Comparison of ENCODE assay signal across 8 cellular contexts in the genomic region with DNA sequence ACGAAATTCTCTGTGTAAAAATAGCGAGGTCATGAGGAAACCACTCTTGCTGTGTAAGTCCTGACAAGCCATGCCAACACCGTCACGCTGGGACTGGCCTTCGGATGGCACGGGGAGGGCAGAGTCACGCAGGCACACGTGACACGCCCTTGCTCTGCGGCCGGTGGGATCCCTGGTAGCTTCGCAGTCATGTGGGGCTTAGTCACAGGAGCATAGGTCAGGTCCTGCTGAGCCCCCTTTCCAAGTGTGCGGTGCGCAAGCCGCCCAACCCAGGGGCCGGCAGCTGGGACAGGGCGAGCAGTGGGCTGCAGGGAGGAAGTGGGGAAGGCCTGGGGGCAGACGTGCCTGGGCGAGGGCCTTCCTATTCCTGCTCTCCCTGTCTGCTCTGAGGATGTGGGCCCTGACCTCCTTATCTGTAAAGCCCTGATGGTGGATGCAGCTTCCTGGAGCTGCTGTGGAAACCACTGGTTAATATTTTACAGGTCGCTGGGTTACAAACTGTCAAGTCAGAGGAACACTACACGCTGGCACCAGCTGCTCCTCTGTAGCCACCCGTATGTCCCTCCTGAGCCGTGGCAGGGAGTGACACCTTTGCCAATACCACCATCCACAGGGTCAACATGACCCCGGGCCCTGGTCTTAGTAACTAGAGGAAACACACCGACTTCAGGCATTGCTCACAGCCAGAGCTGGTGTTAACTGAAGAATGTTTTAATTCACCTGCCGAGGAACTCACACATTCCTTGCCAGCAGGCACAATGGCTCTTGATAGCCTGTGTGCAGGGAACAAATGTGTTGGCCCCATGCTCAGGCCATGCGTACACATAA. TPM values are rescaled to one million over a fixed set of nuclear protein-coding genes. Genes with fewer than 3 reads are reported as not detected.
A peak's percentile ranks its signal among the peaks of the same experiment; 100 is the strongest.
DNase-seq lines count a peak whose midpoint lies in the region; ATAC-seq and TF ChIP-seq lines count a peak whose summit lies in the region.

No MANE protein-coding gene starts in this region.

- no peak overlapping the region for H3K9ac ChIP-seq in neural cell (ENCODE audit: low read length)

- ATAC-seq in HG03354 (IDR thresholded peaks at IDR 0.05; ENCODE audit: poor library complexity, severe bottlenecking, unreplicated experiment): peak; percentile 97

- H3K27ac ChIP-seq in AG04450 (ENCODE audit: low read depth, low read length) (peak overlapping the region; percentile 83), esophagus (ENCODE audit: low read depth in 2 of 2, low read length in 1 of 2) (peak overlapping the region; percentile 86 to 95), neural cell (ENCODE audit: low read length) (no peak overlapping the region), OCI-LY7 (ENCODE audit: low read depth, low read length, poor library complexity, severe bottlenecking) (no peak overlapping the region)

- no peak for TF ChIP-seq RAD21 in neural cell (conservative IDR thresholded peaks at IDR 0.05)

- peak; percentile 37 for TF ChIP-seq POLR2A in GM18951 (IDR thresholded peaks at IDR 0.05; ENCODE audit: extremely low read depth, insufficient read depth, insufficient read length)

- peaks cover 3% of the 10 kb centered on the region; the same call in 1 of the 2 replicates for H3K9me3 ChIP-seq in AG04450 (ENCODE audit: control insufficient read depth, insufficient read depth, low read length)
- H3K9me3 ChIP-seq in esophagus (ENCODE audit: control insufficient read depth in 2 of 2, insufficient read depth in 1 of 2, low read depth in 1 of 2, low read length in 1 of 2): no peaks in the 10 kb centered on the region
- H3K9me3 ChIP-seq in neural cell (ENCODE audit: low read length): no peaks in the 10 kb centered on the region
- no peaks in the 10 kb centered on the region for H3K9me3 ChIP-seq in OCI-LY7 (ENCODE audit: low read length)

- no peaks in the 10 kb centered on the region for H3K27me3 ChIP-seq in AG04450 (ENCODE audit: control insufficient read depth, insufficient read depth, low read length)
- no peaks in the 10 kb centered on the region for H3K27me3 ChIP-seq in esophagus (ENCODE audit: control insufficient read depth in 1 of 2, insufficient read depth in 2 of 2, low read length in 2 of 2)
- no peaks in the 10 kb centered on the region for H3K27me3 ChIP-seq in neural cell (ENCODE audit: insufficient read depth, low read depth, low read length)

- DNase-seq in AG04450 (ENCODE audit: low read depth, low spot score): peak; percentile 54
- DNase-seq in UCSD-AML1 (lab: John Stamatoyannopoulos, UW; ENCODE audit: unreplicated experiment): peak; percentile 94
- no peak for DNase-seq in OCI-LY7 (ENCODE audit: low spot score)
- DNase-seq in GM13977 (ENCODE audit: low spot score): no peak

- 30 to 32% methylated on average over 27 of the region's 27 CpGs for WGBS in esophagus, 2 donors

- no peak for TF ChIP-seq CTCF in AG04450 (IDR thresholded peaks at IDR 0.05; ENCODE audit: low read depth, low read length)
- TF ChIP-seq CTCF in neural cell (IDR thresholded peaks at IDR 0.05; ENCODE audit: poor library complexity, severe bottlenecking): no peak
- TF ChIP-seq CTCF in OCI-LY7 (conservative IDR thresholded peaks at IDR 0.05; ENCODE audit: low read length): no peak
- TF ChIP-seq CTCF in GM13977 (IDR thresholded peaks at IDR 0.05; ENCODE audit: extremely low read depth, insufficient read depth, missing control alignments): no peak

- CTCF ChIA-PET in AG04450 (lab: Charles Lee) (interaction anchor here (0.7 to 1.0 kb wide), 3 partner anchors 8 to 97 kb away, joined by 3 to 6 read pairs (median 4); no protein-coding TSS in a partner anchor), OCI-LY7 (lab: Charles Lee; ENCODE audit: unreplicated experiment) (no interaction called here)

- H2AFZ ChIP-seq in neural cell (ENCODE audit: low read depth, low read length) (no peak overlapping the region), OCI-LY7 (ENCODE audit: low read length) (no peak overlapping the region)

- no peaks in the 10 kb centered on the region for H3K9me2 ChIP-seq in neural cell (ENCODE audit: insufficient read depth, low read length)
- no peaks in the 10 kb centered on the region for H3K9me2 ChIP-seq in OCI-LY7 (ENCODE audit: insufficient read depth, low read length)

- no peak for TF ChIP-seq EP300 in neural cell (conservative IDR thresholded peaks at IDR 0.05; ENCODE audit: poor library complexity, severe bottlenecking)

- H3K79me2 ChIP-seq in neural cell (replicated peaks; ENCODE audit: insufficient read depth, low read length): no peaks in the 10 kb centered on the region
- no peaks in the 10 kb centered on the region for H3K79me2 ChIP-seq in OCI-LY7 (ENCODE audit: insufficient read depth, low read depth, low read length)

- POLR2A ChIA-PET in AG04450 (lab: Yijun Ruan, JAX) (interaction anchor here (0.8 to 1.6 kb wide), 2 partner anchors 23 to 77 kb away, joined by 3 read pairs; no protein-coding TSS in a partner anchor), OCI-LY7 (lab: Charles Lee) (no interaction called here)

- H3K4me1 ChIP-seq in esophagus (ENCODE audit: control insufficient read depth in 2 of 2, insufficient read depth in 2 of 2, low read length in 1 of 2) (peaks cover 11 to 25% of the 10 kb centered on the region in 2 donors), OCI-LY7 (ENCODE audit: insufficient read depth, low read length, poor library complexity, severe bottlenecking) (peaks cover 4% of the 10 kb centered on the region)

- H3K36me3 ChIP-seq in esophagus (ENCODE audit: control insufficient read depth in 2 of 2, insufficient read depth in 2 of 2, low read length in 1 of 2) (peaks cover 0 to 7% of the 10 kb centered on the region in 2 donors), neural cell (ENCODE audit: insufficient read depth, low read length) (no peaks in the 10 kb centered on the region), OCI-LY7 (ENCODE audit: insufficient read depth, low read length) (peaks cover 15% of the 10 kb centered on the region)

- no TSS peak for BruUV-seq in OCI-LY7 (replicated peaks; lab: Mats Ljungman, UMichigan)

- H4K20me1 ChIP-seq in neural cell (ENCODE audit: insufficient read depth) (no peaks in the 10 kb centered on the region), OCI-LY7 (ENCODE audit: insufficient read depth, low read length) (no peaks in the 10 kb centered on the region)

- no peaks in the 10 kb centered on the region for H3F3A ChIP-seq in neural cell (ENCODE audit: insufficient read depth, low read length, poor library complexity, severe bottlenecking)

- in situ Hi-C loops in GM18951 (cut with MboI; ENCODE audit: low sequenced_read_pairs, unreplicated experiment): no loop called here
- in situ Hi-C loops in GM13977 (cut with MboI; ENCODE audit: low pct_unique_long_range_greater_than_20kb, low sequenced_read_pairs, unreplicated experiment): no loop called here

- intact Hi-C loops in OCI-LY7 (cut with micrococcal nuclease; ENCODE audit: unreplicated experiment): no loop called here

- H3K4me3 ChIP-seq in AG04450 (ENCODE audit: low read depth, low read length) (no peak overlapping the region), esophagus (ENCODE audit: low read depth in 1 of 2, low read length in 2 of 2) (peak overlapping the region in 1 of 2 donors; percentile 12), neural cell (ENCODE audit: low read length) (peak overlapping the region; percentile 8), OCI-LY7 (ENCODE audit: low read depth, low read length, poor library complexity, severe bottlenecking) (no peak overlapping the region)

- H3K4me2 ChIP-seq in neural cell (ENCODE audit: low read length) (no peak overlapping the region), OCI-LY7 (ENCODE audit: low read length) (no peak overlapping the region)

TF ChIP-seq in neural cell, 6 proteins besides CTCF, POLR2A, EP300 and RAD21:
- TF ChIP-seq MXI1 (conservative IDR thresholded peaks at IDR 0.05; ENCODE audit: poor library complexity, severe bottlenecking): peak; percentile 12
- TF ChIP-seq, protein P1, sequence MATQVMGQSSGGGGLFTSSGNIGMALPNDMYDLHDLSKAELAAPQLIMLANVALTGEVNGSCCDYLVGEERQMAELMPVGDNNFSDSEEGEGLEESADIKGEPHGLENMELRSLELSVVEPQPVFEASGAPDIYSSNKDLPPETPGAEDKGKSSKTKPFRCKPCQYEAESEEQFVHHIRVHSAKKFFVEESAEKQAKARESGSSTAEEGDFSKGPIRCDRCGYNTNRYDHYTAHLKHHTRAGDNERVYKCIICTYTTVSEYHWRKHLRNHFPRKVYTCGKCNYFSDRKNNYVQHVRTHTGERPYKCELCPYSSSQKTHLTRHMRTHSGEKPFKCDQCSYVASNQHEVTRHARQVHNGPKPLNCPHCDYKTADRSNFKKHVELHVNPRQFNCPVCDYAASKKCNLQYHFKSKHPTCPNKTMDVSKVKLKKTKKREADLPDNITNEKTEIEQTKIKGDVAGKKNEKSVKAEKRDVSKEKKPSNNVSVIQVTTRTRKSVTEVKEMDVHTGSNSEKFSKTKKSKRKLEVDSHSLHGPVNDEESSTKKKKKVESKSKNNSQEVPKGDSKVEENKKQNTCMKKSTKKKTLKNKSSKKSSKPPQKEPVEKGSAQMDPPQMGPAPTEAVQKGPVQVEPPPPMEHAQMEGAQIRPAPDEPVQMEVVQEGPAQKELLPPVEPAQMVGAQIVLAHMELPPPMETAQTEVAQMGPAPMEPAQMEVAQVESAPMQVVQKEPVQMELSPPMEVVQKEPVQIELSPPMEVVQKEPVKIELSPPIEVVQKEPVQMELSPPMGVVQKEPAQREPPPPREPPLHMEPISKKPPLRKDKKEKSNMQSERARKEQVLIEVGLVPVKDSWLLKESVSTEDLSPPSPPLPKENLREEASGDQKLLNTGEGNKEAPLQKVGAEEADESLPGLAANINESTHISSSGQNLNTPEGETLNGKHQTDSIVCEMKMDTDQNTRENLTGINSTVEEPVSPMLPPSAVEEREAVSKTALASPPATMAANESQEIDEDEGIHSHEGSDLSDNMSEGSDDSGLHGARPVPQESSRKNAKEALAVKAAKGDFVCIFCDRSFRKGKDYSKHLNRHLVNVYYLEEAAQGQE (IDR thresholded peaks at IDR 0.05; ENCODE audit: borderline replicate concordance): no peak

RNA-seq across cellular contexts. Expression of a gene that starts 17.8 kb away (rescaled TPM):
- 4.7 and 5.3 TPM in 2 replicates for polyA plus RNA-seq in AG04450 (2011; rRNA removed)
- 5.9 and 10.9 TPM in 2 replicates for polyA minus RNA-seq in AG04450 (2011; rRNA and poly(A)+ RNA removed)
- 10 to 100 TPM in 1 of 2 donors, 1 to 10 TPM in 1; 9.7 to 10.8 TPM for polyA plus RNA-seq in esophagus
- 1.6 and 3.3 TPM in 2 replicates for polyA plus RNA-seq in neural cell
- 4.6 and 6.8 TPM in 2 replicates for polyA minus RNA-seq in neural cell
- total RNA-seq in OCI-LY7 (2014; rRNA removed; shearing (Covaris generic)): 13.5 and 16.4 TPM in 2 replicates
- total RNA-seq in OCI-LY7 (2022): 25.2 and 28.9 TPM in 2 replicates

Comparison
In these comparisons a context has a peak if more than half of its experiments do, and no peak if none do; other contexts are left out.
1. DNase-seq: peak in AG04450 (single experiment) and UCSD-AML1 (single experiment); none in OCI-LY7 (single experiment) and GM13977 (single experiment).
2. H3K27ac ChIP-seq: peak in AG04450 (single experiment) and esophagus (2 of 2); none in neural cell (single experiment) and OCI-LY7 (single experiment).